In genomic region chr1:67942269-67942668, GRCh38 we compare ENCODE assay signal across 1 cellular context.
TF ChIP-seq lines count a peak whose summit lies in the region.

No MANE protein-coding gene starts in this region.

TF ChIP-seq in SK-N-SH, 30 proteins besides CTCF, POLR2A, EP300 and RAD21 (continued from another document):
- TF ChIP-seq IRF3 (IDR thresholded peaks at IDR 0.05; ENCODE audit: low read depth, low read length) (no peak), YY1 (IDR thresholded peaks at IDR 0.05; ENCODE audit: low read depth) (no peak), TAF1 (IDR thresholded peaks at IDR 0.05; ENCODE audit: borderline replicate concordance, low read depth, low read length) (no peak), RCOR1 (IDR thresholded peaks at IDR 0.05; ENCODE audit: low read length) (no peak), PBX3 (IDR thresholded peaks at IDR 0.05) (no peak), USF2 (IDR thresholded peaks at IDR 0.05; ENCODE audit: borderline replicate concordance, low read depth, low read length) (no peak), NFIC (IDR thresholded peaks at IDR 0.05; ENCODE audit: borderline replicate concordance) (no peak), MEF2A (IDR thresholded peaks at IDR 0.05; ENCODE audit: borderline replicate concordance, low read depth) (no peak), FOSL2 (IDR thresholded peaks at IDR 0.05; ENCODE audit: borderline replicate concordance, low read depth) (no peak), SIN3A (IDR thresholded peaks at IDR 0.05; ENCODE audit: borderline replicate concordance, low read depth, low read length) (no peak), RXRA (IDR thresholded peaks at IDR 0.05; ENCODE audit: borderline replicate concordance, low read depth) (no peak)
